7 cellular contexts compared by ENCODE assay signal in the genomic region with DNA sequence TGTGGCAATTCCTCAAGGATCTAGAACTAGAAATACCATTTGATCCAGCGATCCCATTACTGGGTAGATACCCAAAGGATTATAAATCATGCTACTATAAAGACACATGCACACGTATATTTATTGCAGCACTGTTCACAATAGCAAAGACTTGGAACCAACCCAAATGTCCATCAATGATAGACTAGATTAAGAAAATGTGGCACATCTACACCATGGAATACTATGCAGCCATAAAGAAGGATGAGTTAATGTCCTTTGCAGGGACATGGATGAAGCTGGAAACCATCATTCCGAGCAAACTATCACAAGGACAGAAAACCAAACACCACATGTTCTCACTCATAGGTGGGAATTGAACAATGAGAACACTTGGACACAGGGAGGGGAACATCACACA. TPM values are rescaled to one million over a fixed set of nuclear protein-coding genes. Genes with fewer than 3 reads are reported as not detected.
"Had no signal": no experiment of that assay in that cellular context is flagged by ENCODE, and none has a peak within 500 bp of the region (broad histone marks: within the 10 kb centered on the region; RNA-seq: fewer than 3 reads in every experiment).

No MANE protein-coding gene starts in this region.

RNA-seq across cellular contexts. Expression of a gene that starts 49.2 kb away (rescaled TPM):
- total RNA-seq: activated CD4-positive, alpha-beta memory T cell treated with anti-CD3 and anti-CD28 coated beads, Interleukin-2, amount 10 ng/mL, durations not matched to agents 7 days and 5 days; activated CD4-positive, alpha-beta T cell treated with anti-CD3 and anti-CD28 coated beads, Interleukin-2, amount 10 ng/mL, durations not matched to agents 7 days and 5 days; activated CD8-positive, alpha-beta memory T cell treated with anti-CD3 and anti-CD28 coated beads for 36 hours; activated CD8-positive, alpha-beta memory T cell treated with anti-CD3 and anti-CD28 coated beads, Interleukin-2, amount 10 ng/mL, durations not matched to agents 7 days and 5 days; activated CD8-positive, alpha-beta T cell treated with anti-CD3 and anti-CD28 coated beads for 36 hours; activated CD8-positive, alpha-beta T cell treated with anti-CD3 and anti-CD28 coated beads, Interleukin-2, amount 10 ng/mL, durations not matched to agents 7 days and 5 days; T-helper 1 cell treated with Interleukin-12 subunit alpha and Interleukin-12 subunit beta and Interleukin-4 antibody, amounts not matched to agents 30 ng/mL and 1 ng/mL, for 36 hours had no signal
